In the genomic region with DNA sequence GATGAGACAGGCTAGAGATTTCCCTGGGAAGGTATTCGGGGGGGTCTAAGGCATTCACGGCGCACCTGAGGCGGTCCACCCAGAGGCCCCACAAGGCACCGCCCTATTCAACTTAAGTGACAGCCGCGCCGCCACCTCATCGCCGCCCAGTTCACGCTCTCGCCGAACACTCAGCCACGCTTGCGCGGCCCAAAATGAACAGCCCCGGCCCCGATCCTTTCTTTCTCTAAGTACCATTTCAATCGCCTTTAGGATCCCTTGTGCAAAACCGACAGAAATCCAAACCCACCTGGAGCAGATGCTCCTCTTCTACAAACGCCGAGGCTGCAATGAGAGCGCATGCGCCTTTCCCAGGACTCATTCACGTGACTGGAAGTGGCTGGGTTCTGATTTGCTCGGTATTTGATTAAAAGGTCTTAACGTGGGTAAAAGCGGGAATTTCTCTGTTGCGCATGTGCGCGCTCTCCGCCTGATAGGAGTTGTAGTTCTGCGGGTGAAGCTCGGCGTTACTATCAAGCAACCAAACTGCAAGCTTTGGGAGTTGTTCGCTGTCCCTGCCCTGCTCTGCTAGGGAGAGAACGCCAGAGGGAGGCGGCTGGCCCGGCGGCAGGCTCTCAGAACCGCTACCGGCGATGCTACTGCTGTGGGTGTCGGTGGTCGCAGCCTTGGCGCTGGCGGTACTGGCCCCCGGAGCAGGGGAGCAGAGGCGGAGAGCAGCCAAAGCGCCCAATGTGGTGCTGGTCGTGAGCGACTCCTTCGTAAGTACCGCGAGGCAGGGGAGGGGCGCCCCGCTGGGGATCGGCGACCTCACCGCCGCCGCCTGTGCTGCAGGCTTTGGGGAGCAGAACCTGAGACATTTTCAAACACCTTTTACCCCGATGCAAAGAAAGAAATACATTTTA, we compare ENCODE assay signal across 1 cellular context.
TF ChIP-seq lines count a peak whose summit lies in the region.

Gene ARSK, plus strand, starts transcription at position 455 of the 902 bp plus-strand sequence. Its CDS starts 178 bp downstream, at position 633.
Gene SKIC3, minus strand, starts transcription at position 331 of the 902 bp plus-strand sequence. CDS start 7,827 bp downstream, outside the sequence.

TF ChIP-seq in HepG2, 621 proteins besides CTCF, POLR2A, EP300 and RAD21 (continued from another document and continues in another):
- TF ChIP-seq, protein P1, sequence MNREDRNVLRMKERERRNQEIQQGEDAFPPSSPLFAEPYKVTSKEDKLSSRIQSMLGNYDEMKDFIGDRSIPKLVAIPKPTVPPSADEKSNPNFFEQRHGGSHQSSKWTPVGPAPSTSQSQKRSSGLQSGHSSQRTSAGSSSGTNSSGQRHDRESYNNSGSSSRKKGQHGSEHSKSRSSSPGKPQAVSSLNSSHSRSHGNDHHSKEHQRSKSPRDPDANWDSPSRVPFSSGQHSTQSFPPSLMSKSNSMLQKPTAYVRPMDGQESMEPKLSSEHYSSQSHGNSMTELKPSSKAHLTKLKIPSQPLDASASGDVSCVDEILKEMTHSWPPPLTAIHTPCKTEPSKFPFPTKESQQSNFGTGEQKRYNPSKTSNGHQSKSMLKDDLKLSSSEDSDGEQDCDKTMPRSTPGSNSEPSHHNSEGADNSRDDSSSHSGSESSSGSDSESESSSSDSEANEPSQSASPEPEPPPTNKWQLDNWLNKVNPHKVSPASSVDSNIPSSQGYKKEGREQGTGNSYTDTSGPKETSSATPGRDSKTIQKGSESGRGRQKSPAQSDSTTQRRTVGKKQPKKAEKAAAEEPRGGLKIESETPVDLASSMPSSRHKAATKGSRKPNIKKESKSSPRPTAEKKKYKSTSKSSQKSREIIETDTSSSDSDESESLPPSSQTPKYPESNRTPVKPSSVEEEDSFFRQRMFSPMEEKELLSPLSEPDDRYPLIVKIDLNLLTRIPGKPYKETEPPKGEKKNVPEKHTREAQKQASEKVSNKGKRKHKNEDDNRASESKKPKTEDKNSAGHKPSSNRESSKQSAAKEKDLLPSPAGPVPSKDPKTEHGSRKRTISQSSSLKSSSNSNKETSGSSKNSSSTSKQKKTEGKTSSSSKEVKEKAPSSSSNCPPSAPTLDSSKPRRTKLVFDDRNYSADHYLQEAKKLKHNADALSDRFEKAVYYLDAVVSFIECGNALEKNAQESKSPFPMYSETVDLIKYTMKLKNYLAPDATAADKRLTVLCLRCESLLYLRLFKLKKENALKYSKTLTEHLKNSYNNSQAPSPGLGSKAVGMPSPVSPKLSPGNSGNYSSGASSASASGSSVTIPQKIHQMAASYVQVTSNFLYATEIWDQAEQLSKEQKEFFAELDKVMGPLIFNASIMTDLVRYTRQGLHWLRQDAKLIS (CRISPR knock-in tag; IDR thresholded peaks at IDR 0.05) = no peak
- peak; percentile 88 for TF ChIP-seq SRY (CRISPR knock-in tag; IDR thresholded peaks at IDR 0.05)
- no peak; the same call in 1 of the 2 replicates for TF ChIP-seq ZNF44 (CRISPR knock-in tag; IDR thresholded peaks at IDR 0.05)
- no peak; the same call in 1 of the 2 replicates for TF ChIP-seq ZNF280B (CRISPR knock-in tag; IDR thresholded peaks at IDR 0.05; ENCODE audit: borderline replicate concordance)
- no peak for TF ChIP-seq ZFP36 (IDR thresholded peaks at IDR 0.05; ENCODE audit: borderline replicate concordance, low read depth, low read length, partially characterized antibody)
- 0 out of 2 replicates have a peak, but pooled peaks have one; percentile 19 for TF ChIP-seq ZMYM3 (CRISPR knock-in tag; IDR thresholded peaks at IDR 0.05)
- TF ChIP-seq, protein P2, sequence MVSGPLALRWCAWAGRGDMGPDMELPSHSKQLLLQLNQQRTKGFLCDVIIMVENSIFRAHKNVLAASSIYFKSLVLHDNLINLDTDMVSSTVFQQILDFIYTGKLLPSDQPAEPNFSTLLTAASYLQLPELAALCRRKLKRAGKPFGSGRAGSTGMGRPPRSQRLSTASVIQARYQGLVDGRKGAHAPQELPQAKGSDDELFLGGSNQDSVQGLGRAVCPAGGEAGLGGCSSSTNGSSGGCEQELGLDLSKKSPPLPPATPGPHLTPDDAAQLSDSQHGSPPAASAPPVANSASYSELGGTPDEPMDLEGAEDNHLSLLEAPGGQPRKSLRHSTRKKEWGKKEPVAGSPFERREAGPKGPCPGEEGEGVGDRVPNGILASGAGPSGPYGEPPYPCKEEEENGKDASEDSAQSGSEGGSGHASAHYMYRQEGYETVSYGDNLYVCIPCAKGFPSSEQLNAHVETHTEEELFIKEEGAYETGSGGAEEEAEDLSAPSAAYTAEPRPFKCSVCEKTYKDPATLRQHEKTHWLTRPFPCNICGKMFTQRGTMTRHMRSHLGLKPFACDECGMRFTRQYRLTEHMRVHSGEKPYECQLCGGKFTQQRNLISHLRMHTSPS (CRISPR knock-in tag; IDR thresholded peaks at IDR 0.05; ENCODE audit: low read depth) = peak; percentile 36; the same call in 1 of the 2 replicates
- TF ChIP-seq, protein P3, sequence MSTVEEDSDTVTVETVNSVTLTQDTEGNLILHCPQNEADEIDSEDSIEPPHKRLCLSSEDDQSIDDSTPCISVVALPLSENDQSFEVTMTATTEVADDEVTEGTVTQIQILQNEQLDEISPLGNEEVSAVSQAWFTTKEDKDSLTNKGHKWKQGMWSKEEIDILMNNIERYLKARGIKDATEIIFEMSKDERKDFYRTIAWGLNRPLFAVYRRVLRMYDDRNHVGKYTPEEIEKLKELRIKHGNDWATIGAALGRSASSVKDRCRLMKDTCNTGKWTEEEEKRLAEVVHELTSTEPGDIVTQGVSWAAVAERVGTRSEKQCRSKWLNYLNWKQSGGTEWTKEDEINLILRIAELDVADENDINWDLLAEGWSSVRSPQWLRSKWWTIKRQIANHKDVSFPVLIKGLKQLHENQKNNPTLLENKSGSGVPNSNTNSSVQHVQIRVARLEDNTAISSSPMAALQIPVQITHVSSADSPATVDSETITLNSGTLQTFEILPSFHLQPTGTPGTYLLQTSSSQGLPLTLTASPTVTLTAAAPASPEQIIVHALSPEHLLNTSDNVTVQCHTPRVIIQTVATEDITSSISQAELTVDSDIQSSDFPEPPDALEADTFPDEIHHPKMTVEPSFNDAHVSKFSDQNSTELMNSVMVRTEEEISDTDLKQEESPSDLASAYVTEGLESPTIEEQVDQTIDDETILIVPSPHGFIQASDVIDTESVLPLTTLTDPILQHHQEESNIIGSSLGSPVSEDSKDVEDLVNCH (CRISPR knock-in tag; IDR thresholded peaks at IDR 0.05) = no peak
- TF ChIP-seq, protein P4, sequence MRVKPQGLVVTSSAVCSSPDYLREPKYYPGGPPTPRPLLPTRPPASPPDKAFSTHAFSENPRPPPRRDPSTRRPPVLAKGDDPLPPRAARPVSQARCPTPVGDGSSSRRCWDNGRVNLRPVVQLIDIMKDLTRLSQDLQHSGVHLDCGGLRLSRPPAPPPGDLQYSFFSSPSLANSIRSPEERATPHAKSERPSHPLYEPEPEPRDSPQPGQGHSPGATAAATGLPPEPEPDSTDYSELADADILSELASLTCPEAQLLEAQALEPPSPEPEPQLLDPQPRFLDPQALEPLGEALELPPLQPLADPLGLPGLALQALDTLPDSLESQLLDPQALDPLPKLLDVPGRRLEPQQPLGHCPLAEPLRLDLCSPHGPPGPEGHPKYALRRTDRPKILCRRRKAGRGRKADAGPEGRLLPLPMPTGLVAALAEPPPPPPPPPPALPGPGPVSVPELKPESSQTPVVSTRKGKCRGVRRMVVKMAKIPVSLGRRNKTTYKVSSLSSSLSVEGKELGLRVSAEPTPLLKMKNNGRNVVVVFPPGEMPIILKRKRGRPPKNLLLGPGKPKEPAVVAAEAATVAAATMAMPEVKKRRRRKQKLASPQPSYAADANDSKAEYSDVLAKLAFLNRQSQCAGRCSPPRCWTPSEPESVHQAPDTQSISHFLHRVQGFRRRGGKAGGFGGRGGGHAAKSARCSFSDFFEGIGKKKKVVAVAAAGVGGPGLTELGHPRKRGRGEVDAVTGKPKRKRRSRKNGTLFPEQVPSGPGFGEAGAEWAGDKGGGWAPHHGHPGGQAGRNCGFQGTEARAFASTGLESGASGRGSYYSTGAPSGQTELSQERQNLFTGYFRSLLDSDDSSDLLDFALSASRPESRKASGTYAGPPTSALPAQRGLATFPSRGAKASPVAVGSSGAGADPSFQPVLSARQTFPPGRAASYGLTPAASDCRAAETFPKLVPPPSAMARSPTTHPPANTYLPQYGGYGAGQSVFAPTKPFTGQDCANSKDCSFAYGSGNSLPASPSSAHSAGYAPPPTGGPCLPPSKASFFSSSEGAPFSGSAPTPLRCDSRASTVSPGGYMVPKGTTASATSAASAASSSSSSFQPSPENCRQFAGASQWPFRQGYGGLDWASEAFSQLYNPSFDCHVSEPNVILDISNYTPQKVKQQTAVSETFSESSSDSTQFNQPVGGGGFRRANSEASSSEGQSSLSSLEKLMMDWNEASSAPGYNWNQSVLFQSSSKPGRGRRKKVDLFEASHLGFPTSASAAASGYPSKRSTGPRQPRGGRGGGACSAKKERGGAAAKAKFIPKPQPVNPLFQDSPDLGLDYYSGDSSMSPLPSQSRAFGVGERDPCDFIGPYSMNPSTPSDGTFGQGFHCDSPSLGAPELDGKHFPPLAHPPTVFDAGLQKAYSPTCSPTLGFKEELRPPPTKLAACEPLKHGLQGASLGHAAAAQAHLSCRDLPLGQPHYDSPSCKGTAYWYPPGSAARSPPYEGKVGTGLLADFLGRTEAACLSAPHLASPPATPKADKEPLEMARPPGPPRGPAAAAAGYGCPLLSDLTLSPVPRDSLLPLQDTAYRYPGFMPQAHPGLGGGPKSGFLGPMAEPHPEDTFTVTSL (CRISPR knock-in tag; IDR thresholded peaks at IDR 0.05; ENCODE audit: borderline replicate concordance) = no peak
- TF ChIP-seq, protein P5, sequence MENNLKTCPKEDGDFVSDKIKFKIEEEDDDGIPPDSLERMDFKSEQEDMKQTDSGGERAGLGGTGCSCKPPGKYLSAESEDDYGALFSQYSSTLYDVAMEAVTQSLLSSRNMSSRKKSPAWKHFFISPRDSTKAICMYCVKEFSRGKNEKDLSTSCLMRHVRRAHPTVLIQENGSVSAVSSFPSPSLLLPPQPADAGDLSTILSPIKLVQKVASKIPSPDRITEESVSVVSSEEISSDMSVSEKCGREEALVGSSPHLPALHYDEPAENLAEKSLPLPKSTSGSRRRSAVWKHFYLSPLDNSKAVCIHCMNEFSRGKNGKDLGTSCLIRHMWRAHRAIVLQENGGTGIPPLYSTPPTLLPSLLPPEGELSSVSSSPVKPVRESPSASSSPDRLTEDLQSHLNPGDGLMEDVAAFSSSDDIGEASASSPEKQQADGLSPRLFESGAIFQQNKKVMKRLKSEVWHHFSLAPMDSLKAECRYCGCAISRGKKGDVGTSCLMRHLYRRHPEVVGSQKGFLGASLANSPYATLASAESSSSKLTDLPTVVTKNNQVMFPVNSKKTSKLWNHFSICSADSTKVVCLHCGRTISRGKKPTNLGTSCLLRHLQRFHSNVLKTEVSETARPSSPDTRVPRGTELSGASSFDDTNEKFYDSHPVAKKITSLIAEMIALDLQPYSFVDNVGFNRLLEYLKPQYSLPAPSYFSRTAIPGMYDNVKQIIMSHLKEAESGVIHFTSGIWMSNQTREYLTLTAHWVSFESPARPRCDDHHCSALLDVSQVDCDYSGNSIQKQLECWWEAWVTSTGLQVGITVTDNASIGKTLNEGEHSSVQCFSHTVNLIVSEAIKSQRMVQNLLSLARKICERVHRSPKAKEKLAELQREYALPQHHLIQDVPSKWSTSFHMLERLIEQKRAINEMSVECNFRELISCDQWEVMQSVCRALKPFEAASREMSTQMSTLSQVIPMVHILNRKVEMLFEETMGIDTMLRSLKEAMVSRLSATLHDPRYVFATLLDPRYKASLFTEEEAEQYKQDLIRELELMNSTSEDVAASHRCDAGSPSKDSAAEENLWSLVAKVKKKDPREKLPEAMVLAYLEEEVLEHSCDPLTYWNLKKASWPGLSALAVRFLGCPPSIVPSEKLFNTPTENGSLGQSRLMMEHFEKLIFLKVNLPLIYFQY (CRISPR knock-in tag; IDR thresholded peaks at IDR 0.05; ENCODE audit: borderline replicate concordance) = no peak; the same call in 1 of the 2 replicates
- no peak for TF ChIP-seq THYN1 (CRISPR knock-in tag; IDR thresholded peaks at IDR 0.05; ENCODE audit: borderline replicate concordance, low read depth)
- TF ChIP-seq PRPF4 (IDR thresholded peaks at IDR 0.05; ENCODE audit: low read depth, low read length, poor library complexity, severe bottlenecking) = no peak
- TF ChIP-seq REL (CRISPR knock-in tag; conservative IDR thresholded peaks at IDR 0.05) = no peak
- TF ChIP-seq ZNF234 (CRISPR knock-in tag; conservative IDR thresholded peaks at IDR 0.05) = 0 out of 2 replicates have a peak, but pooled peaks have one; percentile 46
- TF ChIP-seq MEIS2 (CRISPR knock-in tag; IDR thresholded peaks at IDR 0.05) = peak; percentile 69
- no peak for TF ChIP-seq ZNF512B (CRISPR knock-in tag; IDR thresholded peaks at IDR 0.05; ENCODE audit: borderline replicate concordance)
- TF ChIP-seq MAFF (IDR thresholded peaks at IDR 0.05; ENCODE audit: low read depth, low read length) = no peak; the same call in 1 of the 2 replicates
- no peak for TF ChIP-seq GRHL1 (CRISPR knock-in tag; conservative IDR thresholded peaks at IDR 0.05)
